In the genomic region with DNA sequence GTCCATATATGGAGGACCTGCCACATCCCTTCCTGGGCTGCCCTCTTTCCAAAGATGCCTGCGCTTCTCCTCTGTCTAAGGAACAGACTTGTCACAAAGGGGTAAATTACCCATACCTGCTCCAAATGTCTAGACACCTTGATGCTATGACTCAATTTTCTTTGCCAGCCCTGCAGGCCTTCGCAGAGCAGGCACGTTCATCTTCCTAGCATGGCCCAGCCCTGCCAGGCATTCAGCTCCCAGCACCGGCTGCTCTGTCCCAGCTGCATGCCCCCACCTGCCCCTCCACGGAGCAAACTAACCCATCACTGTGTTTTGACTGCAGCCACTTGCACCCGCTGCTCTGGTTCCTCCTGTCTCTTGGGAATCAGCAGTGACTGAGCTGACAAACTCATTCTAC, we compare ENCODE assay signal across 14 cellular contexts.
DNase-seq lines count a peak whose midpoint lies in the region; ATAC-seq and TF ChIP-seq lines count a peak whose summit lies in the region.
"Had no signal": no experiment of that assay in that cellular context is flagged by ENCODE, and none has a peak within 500 bp of the region (broad histone marks: within the 10 kb centered on the region; RNA-seq: fewer than 3 reads in every experiment).

No MANE protein-coding gene starts in this region.

- no peak overlapping the region for H4K8ac ChIP-seq in neuronal stem cell (ENCODE audit: low read depth, low read length)

- no peak overlapping the region for H3K4me3 ChIP-seq in neuronal stem cell (ENCODE audit: low read length in 2 of 2)
- H3K4me3 ChIP-seq: GM23248 had no signal

- H3K9me3 ChIP-seq in neuronal stem cell (replicated peaks in 1 of 2; ENCODE audit: control insufficient read depth in 2 of 2, insufficient read depth in 1 of 2, low read depth in 1 of 2, low read length in 2 of 2): peaks cover 0 to 2% of the 10 kb centered on the region in 2 donors

- no peak overlapping the region for H2BK12ac ChIP-seq in neuronal stem cell (ENCODE audit: low read length)

- CTCF ChIA-PET in RWPE1 (lab: Yijun Ruan, JAX): interaction anchor here (0.6 kb wide), 1 partner anchor 96 kb away, joined by 3 read pairs; no protein-coding TSS in a partner anchor

- peak overlapping the region; percentile 12 for H2BK15ac ChIP-seq in neuronal stem cell (ENCODE audit: low read length)

- no peak overlapping the region for H4K91ac ChIP-seq in neuronal stem cell (ENCODE audit: low read depth, low read length, poor library complexity)

- H3K27ac ChIP-seq in RWPE1: peak overlapping the region; percentile 37
- no peak overlapping the region for H3K27ac ChIP-seq in neuronal stem cell (replicated peaks; ENCODE audit: low read length)
- H3K27ac ChIP-seq: 22Rv1, GM23248 had no signal

- H3K4me1 ChIP-seq in neuronal stem cell (ENCODE audit: control insufficient read depth in 2 of 2, insufficient read depth in 1 of 2, low read depth in 1 of 2, low read length in 2 of 2): no peaks in the 10 kb centered on the region

- no peaks in the 10 kb centered on the region for H3K27me3 ChIP-seq in neuronal stem cell (ENCODE audit: control insufficient read depth in 3 of 3, insufficient read depth in 3 of 3, low read depth in 1 of 3, low read length in 3 of 3)

- H3K9ac ChIP-seq in neuronal stem cell (ENCODE audit: low read depth, low read length, poor library complexity): no peak overlapping the region
- H3K9ac ChIP-seq: GM23248 had no signal

- H3K79me1 ChIP-seq in neuronal stem cell (ENCODE audit: low read depth, low read length): no peaks in the 10 kb centered on the region

- H3K4ac ChIP-seq in neuronal stem cell (ENCODE audit: low read length): no peak overlapping the region

- WGBS in neuronal stem cell (ENCODE audit: extremely low coverage in 2 of 2, insufficient read length in 2 of 2, insufficient replicate concordance in 1 of 2), 2 donors: no CpG with 5 or more reads among the region's 6 CpGs

- DNase-seq in DMS 273 (lab: John Stamatoyannopoulos, UW; ENCODE audit: unreplicated experiment) (peak; percentile 25), DMS 273 treated with DMSO at 0.1 percent for 48 hours (lab: John Stamatoyannopoulos, UW) (no peak), RWPE1 (ENCODE audit: low spot score) (no peak), neuronal stem cell (ENCODE audit: low spot score) (no peak), NCI-H69 (lab: John Stamatoyannopoulos, UW) (no peak), NCI-H226 (no peak)
- DNase-seq: CD4-positive, CD25-positive, alpha-beta regulatory T cell; DMS79; GM23248; IMR-90 had no signal

- TF ChIP-seq CTCF in RWPE1 (conservative IDR thresholded peaks at IDR 0.05; ENCODE audit: low read depth): no peak

- peak overlapping the region; percentile 50 for H3K18ac ChIP-seq in neuronal stem cell (ENCODE audit: low read length)

- peak overlapping the region; percentile 41 for H2AK5ac ChIP-seq in neuronal stem cell (ENCODE audit: low read depth, low read length)

- POLR2A ChIA-PET in RWPE1 (lab: Yijun Ruan, JAX; ENCODE audit: low non-redundant PET): no interaction called here

- peak overlapping the region; percentile 83 for H3K14ac ChIP-seq in neuronal stem cell (ENCODE audit: low read length)

- H3K36me3 ChIP-seq in neuronal stem cell (replicated peaks in 1 of 2; ENCODE audit: control insufficient read depth in 2 of 2, insufficient read depth in 2 of 2, low read length in 2 of 2): no peaks in the 10 kb centered on the region

- no peak overlapping the region for H3K23ac ChIP-seq in neuronal stem cell (ENCODE audit: low read depth, low read length, poor library complexity)

- no peak overlapping the region for H2BK120ac ChIP-seq in neuronal stem cell (ENCODE audit: low read depth, low read length)

- ATAC-seq in esophagus mucosa: peak; percentile 73
- ATAC-seq in HG03354 (IDR thresholded peaks at IDR 0.05; ENCODE audit: poor library complexity, severe bottlenecking, unreplicated experiment): no peak
- ATAC-seq: HCT116 had no signal

- H2AFZ ChIP-seq in neuronal stem cell (ENCODE audit: low read length): no peak overlapping the region
- H2AFZ ChIP-seq: GM23248 had no signal

- no peak overlapping the region for H2BK5ac ChIP-seq in neuronal stem cell (ENCODE audit: low read length)

- H3K4me2 ChIP-seq in neuronal stem cell (ENCODE audit: insufficient read depth, low read length, poor library complexity, severe bottlenecking): no peak overlapping the region
